ENCODE assay signal across 17 cellular contexts in genomic region chr11:62428871-62429601, GRCh38. TPM values are rescaled to one million over a fixed set of nuclear protein-coding genes. Genes with fewer than 3 reads are reported as not detected.
DNase-seq lines count a peak whose midpoint lies in the region; ATAC-seq, FAIRE-seq and TF ChIP-seq lines count a peak whose summit lies in the region.
"Had no signal": no experiment of that assay in that cellular context is flagged by ENCODE, and none has a peak within 500 bp of the region (broad histone marks: within the 10 kb centered on the region; RNA-seq: fewer than 3 reads in every experiment).

No MANE protein-coding gene starts in this region.

- no peak for TF ChIP-seq POLR2A in H54 (IDR thresholded peaks at IDR 0.05; ENCODE audit: low read depth, low read length)

- H3K4me1 ChIP-seq in Panc1 (ENCODE audit: control insufficient read depth, insufficient read depth, low read length): peaks cover 55% of the 10 kb centered on the region
- peaks cover 6% of the 10 kb centered on the region for H3K4me1 ChIP-seq in smooth muscle cell (ENCODE audit: low read depth)
- peaks cover 9 to 10% of the 10 kb centered on the region in 2 donors for H3K4me1 ChIP-seq in kidney (ENCODE audit: control insufficient read depth in 1 of 2, insufficient read depth in 1 of 2, low read depth in 1 of 2, low read length in 2 of 2)

- FAIRE-seq in kidney (lab: Jason Lieb, UNC) (no peak), H54 (lab: Jason Lieb, UNC) (no peak)
- FAIRE-seq: pancreas, small intestine had no signal

- H3F3A ChIP-seq in smooth muscle cell (ENCODE audit: low read depth): peaks cover 14% of the 10 kb centered on the region

- BruUV-seq in Panc1 (replicated peaks; lab: Mats Ljungman, UMichigan): no TSS peak

- H3K4me3 Mint-ChIP-seq in activated CD4-positive, alpha-beta T cell treated with anti-CD3 and anti-CD28 coated beads, Interleukin-2, amount 10 ng/mL, durations not matched to agents 7 days and 5 days: no peak overlapping the region
- H3K4me3 Mint-ChIP-seq in endothelial cell (ENCODE audit: unreplicated experiment): peak overlapping the region; percentile 29

- H3K4me2 ChIP-seq in smooth muscle cell: peak overlapping the region; percentile 56

- H3K79me2 ChIP-seq in smooth muscle cell (ENCODE audit: low read depth): no peaks in the 10 kb centered on the region

- H3K4me1 Mint-ChIP-seq in activated CD4-positive, alpha-beta T cell treated with anti-CD3 and anti-CD28 coated beads, Interleukin-2, amount 10 ng/mL, durations not matched to agents 7 days and 5 days: peaks cover 70% of the 10 kb centered on the region
- H3K4me1 Mint-ChIP-seq in endothelial cell (ENCODE audit: unreplicated experiment): peaks cover 15% of the 10 kb centered on the region

- H3K4me3 ChIP-seq in Panc1 (ENCODE audit: low read depth in 2 of 2, low read length in 2 of 2) (no peak overlapping the region), smooth muscle cell (no peak overlapping the region), kidney (ENCODE audit: low read length in 2 of 2) (no peak overlapping the region)
- H3K4me3 ChIP-seq: pancreas had no signal

- WGBS in smooth muscle cell (ENCODE audit: low lambda C conversion rate): 30% methylated on average over 10 of the region's 10 CpGs

- no peaks in the 10 kb centered on the region for H3K27me3 Mint-ChIP-seq in activated CD4-positive, alpha-beta T cell treated with anti-CD3 and anti-CD28 coated beads, Interleukin-2, amount 10 ng/mL, durations not matched to agents 7 days and 5 days
- peaks cover 4% of the 10 kb centered on the region for H3K27me3 Mint-ChIP-seq in endothelial cell (ENCODE audit: unreplicated experiment)

- intact Hi-C loops in Panc1 (cut with micrococcal nuclease; ENCODE audit: unreplicated experiment): no loop called here
- intact Hi-C loops in kidney (cut with DNase I): loop anchor here (10.0 kb wide), 1 partner anchor 116 kb away; the partner anchor contains the start of gene AHNAK

- CTCF ChIA-PET in activated CD4-positive, alpha-beta T cell treated with anti-CD3 and anti-CD28 coated beads, Interleukin-2, amount 10 ng/mL, durations not matched to agents 7 days and 5 days (lab: Charles Lee): interaction anchor here (0.6 to 6.0 kb wide), 5 partner anchors 11 to 136 kb away, joined by 3 to 82 read pairs (median 3); partner anchors contain the start of gene SCGB1A1
- CTCF ChIA-PET in Panc1 (lab: Charles Lee): no interaction called here

- H3K9me3 Mint-ChIP-seq in activated CD4-positive, alpha-beta T cell treated with anti-CD3 and anti-CD28 coated beads, Interleukin-2, amount 10 ng/mL, durations not matched to agents 7 days and 5 days: no peaks in the 10 kb centered on the region
- no peaks in the 10 kb centered on the region for H3K9me3 Mint-ChIP-seq in endothelial cell (ENCODE audit: unreplicated experiment)

- in situ Hi-C loops in Panc1 (cut with HindIII; ENCODE audit: low pct_unique_long_range_greater_than_20kb, low sequenced_read_pairs): no loop called here

- POLR2A ChIA-PET in activated CD4-positive, alpha-beta T cell treated with anti-CD3 and anti-CD28 coated beads, Interleukin-2, amount 10 ng/mL, durations not matched to agents 7 days and 5 days (lab: Charles Lee): interaction anchor here (0.6 kb wide), 1 partner anchor 163 kb away, joined by 3 read pairs; the partner anchor contains the start of gene TUT1
- POLR2A ChIA-PET in Panc1 (lab: Charles Lee): interaction anchor here (0.6 to 0.7 kb wide), 3 partner anchors 25 to 86 kb away, joined by 3 to 6 read pairs (median 5); no protein-coding TSS in a partner anchor

- H3K27ac ChIP-seq in Panc1 (ENCODE audit: low read length) (peak overlapping the region; percentile 98), smooth muscle cell (ENCODE audit: low read depth) (peak overlapping the region; percentile 82), kidney (ENCODE audit: low read depth in 2 of 2, low read length in 2 of 2) (no peak overlapping the region), caudate nucleus (ENCODE audit: low read depth, low read length) (no peak overlapping the region)
- H3K27ac ChIP-seq: pancreas had no signal

- TF ChIP-seq CTCF in Panc1 (IDR thresholded peaks at IDR 0.05): no peak
- no peak for TF ChIP-seq CTCF in endothelial cell (IDR thresholded peaks at IDR 0.05; ENCODE audit: unreplicated experiment)
- TF ChIP-seq CTCF in smooth muscle cell (IDR thresholded peaks at IDR 0.05; ENCODE audit: borderline replicate concordance, insufficient read depth, poor library complexity, severe bottlenecking): no peak
- no peak for TF ChIP-seq CTCF in kidney (IDR thresholded peaks at IDR 0.05; ENCODE audit: borderline replicate concordance, extremely low read depth, insufficient read depth)

- peak overlapping the region; percentile 57 for H3K27ac Mint-ChIP-seq in activated CD4-positive, alpha-beta T cell treated with anti-CD3 and anti-CD28 coated beads, Interleukin-2, amount 10 ng/mL, durations not matched to agents 7 days and 5 days
- H3K27ac Mint-ChIP-seq in endothelial cell (ENCODE audit: unreplicated experiment): no peak overlapping the region

- H3K9ac ChIP-seq in smooth muscle cell (ENCODE audit: low read depth) (no peak overlapping the region), kidney (ENCODE audit: low read length in 2 of 2) (no peak overlapping the region)

- no peaks in the 10 kb centered on the region for H3K36me3 ChIP-seq in Panc1 (ENCODE audit: control insufficient read depth, insufficient read depth, low read length)
- H3K36me3 ChIP-seq in smooth muscle cell (ENCODE audit: low read depth): no peaks in the 10 kb centered on the region
- H3K36me3 ChIP-seq in kidney (ENCODE audit: control insufficient read depth in 1 of 2, insufficient read depth in 2 of 2, low read length in 2 of 2): no peaks in the 10 kb centered on the region
- H3K36me3 ChIP-seq: pancreas had no signal

- DNase-seq in activated CD4-positive, alpha-beta T cell treated with anti-CD3 and anti-CD28 coated beads, Interleukin-2, amount 10 ng/mL, durations not matched to agents 7 days and 5 days: no peak
- no peak for DNase-seq in activated CD4-positive, alpha-beta T cell treated with anti-CD3 and anti-CD28 coated beads for 4 hours
- DNase-seq in Panc1 (ENCODE audit: low read depth, low spot score) (no peak), endothelial cell (ENCODE audit: low spot score) (no peak), smooth muscle cell (lab: John Stamatoyannopoulos, UW; ENCODE audit: unreplicated experiment) (no peak), kidney (no peak), H54 (ENCODE audit: insufficient read length, low spot score) (no peak), caudate nucleus (lab: John Stamatoyannopoulos, UW) (no peak)
- DNase-seq: activated T-cell treated with anti-CD3 and anti-CD28 coated beads for 4 hours, COR-L47, KBM-7, NCI-H1694 treated with DMSO at 0.1 percent for 48 hours, NCI-H524 treated with DMSO at 0.1 percent for 48 hours, pancreas, small intestine had no signal

- H3K36me3 Mint-ChIP-seq in activated CD4-positive, alpha-beta T cell treated with anti-CD3 and anti-CD28 coated beads, Interleukin-2, amount 10 ng/mL, durations not matched to agents 7 days and 5 days (ENCODE audit: low read depth): no peaks in the 10 kb centered on the region
- peaks cover 5% of the 10 kb centered on the region for H3K36me3 Mint-ChIP-seq in endothelial cell (ENCODE audit: low read depth, unreplicated experiment)

- H3K9me3 ChIP-seq in Panc1 (ENCODE audit: control insufficient read depth, insufficient read depth, low read depth, low read length): no peaks in the 10 kb centered on the region
- no peaks in the 10 kb centered on the region for H3K9me3 ChIP-seq in smooth muscle cell (replicated peaks; ENCODE audit: low read depth)
- H3K9me3 ChIP-seq in kidney (ENCODE audit: control insufficient read depth in 1 of 2, low read length in 2 of 2): no peaks in the 10 kb centered on the region
- H3K9me3 ChIP-seq: pancreas had no signal

- H2AFZ ChIP-seq in smooth muscle cell (ENCODE audit: low read depth): no peak overlapping the region

- H3K27me3 ChIP-seq in Panc1 (ENCODE audit: control insufficient read depth, insufficient read depth, low read length): no peaks in the 10 kb centered on the region
- H3K27me3 ChIP-seq in smooth muscle cell (ENCODE audit: low read depth): no peaks in the 10 kb centered on the region
- H3K27me3 ChIP-seq: pancreas had no signal

- no peak for ATAC-seq in Panc1
- ATAC-seq: pancreas had no signal

- H4K20me1 ChIP-seq in smooth muscle cell (ENCODE audit: low read depth): no peaks in the 10 kb centered on the region

RNA-seq across cellular contexts. Expression of gene SCGB1A1, which starts 10.2 kb away (rescaled TPM):
- not detected for total RNA-seq in activated CD4-positive, alpha-beta T cell treated with anti-CD3 and anti-CD28 coated beads, Interleukin-2, amount 10 ng/mL, durations not matched to agents 7 days and 5 days
- total RNA-seq in Panc1 (2021; ENCODE audit: unreplicated experiment) (1.1 TPM), endothelial cell (ENCODE audit: unreplicated experiment) (0.72 TPM), smooth muscle cell (not detected in 2 replicates), kidney (not detected)
- polyA plus RNA-seq in Panc1 (2012; ENCODE audit: insufficient read length): 0.70 TPM
- polyA plus RNA-seq in smooth muscle cell (not detected in 2 replicates), kidney (ENCODE audit: insufficient read depth, low read depth, low replicate concordance) (not detected)
- total RNA-seq: A673, subcutaneous adipose tissue had no signal

Comparison
In these comparisons a context has a peak if more than half of its experiments do, and no peak if none do; other contexts are left out.
1. H3K27ac ChIP-seq: peak in Panc1 (single experiment) and smooth muscle cell (single experiment); none in kidney (0 of 2) and caudate nucleus (single experiment).